Comparison of ENCODE assay signal across 8 cellular contexts in the genomic region with DNA sequence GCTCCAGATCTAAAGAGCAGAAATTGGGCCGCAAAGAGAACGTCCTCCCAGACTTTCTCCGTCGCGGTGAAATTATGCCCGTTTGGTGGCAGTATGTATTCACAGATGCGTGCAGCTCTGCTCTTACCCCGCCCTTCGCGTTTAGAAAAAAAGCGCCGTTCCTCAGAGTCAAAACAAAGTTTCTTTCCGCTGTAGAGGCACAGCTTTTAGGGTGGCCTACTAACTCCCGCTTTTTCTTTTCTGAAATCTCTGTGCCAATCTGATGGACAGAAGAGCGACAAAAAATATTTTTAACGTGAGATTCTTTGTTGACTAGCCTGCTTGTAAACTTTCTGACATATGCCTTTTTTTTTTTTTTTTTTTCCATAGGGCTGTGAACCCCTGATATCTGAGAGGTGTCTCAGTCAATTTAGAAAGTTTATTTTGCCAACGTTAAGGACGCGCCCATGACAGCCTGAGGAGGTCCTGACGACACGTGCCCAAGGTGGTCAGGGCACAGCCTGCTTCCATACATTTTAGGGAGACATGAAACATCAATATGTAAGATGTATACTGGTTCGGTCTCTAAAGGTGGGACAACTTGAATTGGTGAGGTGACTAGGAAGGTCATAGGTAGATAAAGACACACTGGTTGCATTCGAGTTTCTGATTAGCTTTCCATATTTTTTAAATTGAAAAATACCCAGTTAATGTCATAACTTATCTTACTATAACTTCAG. TPM values are rescaled to one million over a fixed set of nuclear protein-coding genes. Genes with fewer than 3 reads are reported as not detected.
DNase-seq lines count a peak whose midpoint lies in the region; ATAC-seq and TF ChIP-seq lines count a peak whose summit lies in the region.
"Not testable (repeated sequence)": the region's sequence is repeated elsewhere in the genome, so short reads cannot be mapped to it uniquely, and the experiment has no call there.

No MANE protein-coding gene starts in this region.

- CTCF ChIA-PET in A673 (lab: Charles Lee): not testable (repeated sequence)

- H3K36me3 ChIP-seq in A673 (ENCODE audit: insufficient read depth, low read length, poor library complexity, severe bottlenecking); left ventricle myocardium inferior; rectal smooth muscle tissue (ENCODE audit: control insufficient read depth, insufficient read depth, low read length): not testable (repeated sequence)

- not testable (repeated sequence) for H3K36me3 Mint-ChIP-seq in T-helper 2 cell treated with Interferon-gamma antibody and Interleukin-4, amounts not matched to agents 5 μg/mL and 100 μg/mL, for 36 hours (ENCODE audit: low read depth)

- H3K4me3 ChIP-seq in A673 (ENCODE audit: low read depth, low read length, poor library complexity, severe bottlenecking): peak overlapping the region; percentile 35
- H3K4me3 ChIP-seq in astrocyte of the spinal cord (ENCODE audit: low read depth, low read length): not testable (repeated sequence)
- H3K4me3 ChIP-seq in left ventricle myocardium inferior: peak overlapping the region; percentile 49
- peak overlapping the region; percentile 60 for H3K4me3 ChIP-seq in rectal smooth muscle tissue (ENCODE audit: low read length)

- not testable (repeated sequence) for H3K27me3 Mint-ChIP-seq in T-helper 2 cell treated with Interferon-gamma antibody and Interleukin-4, amounts not matched to agents 5 μg/mL and 100 μg/mL, for 36 hours (ENCODE audit: low read depth)

- not testable (repeated sequence) for TF ChIP-seq CTCF in A673 (conservative IDR thresholded peaks at IDR 0.05; ENCODE audit: low read depth, low read length); astrocyte of the spinal cord (IDR thresholded peaks at IDR 0.05; ENCODE audit: low read depth, low read length); left ventricle myocardium inferior (IDR thresholded peaks at IDR 0.05; ENCODE audit: borderline replicate concordance)

- BruUV-seq in A673 (replicated peaks; lab: Mats Ljungman, UMichigan): TSS peak; percentile 58

- H3K4me1 Mint-ChIP-seq in T-helper 2 cell treated with Interferon-gamma antibody and Interleukin-4, amounts not matched to agents 5 μg/mL and 100 μg/mL, for 36 hours (ENCODE audit: low read depth): peaks cover 12% of the 10 kb centered on the region

- H3K9ac ChIP-seq in rectal smooth muscle tissue (ENCODE audit: low read length): peak overlapping the region; percentile 86

- not testable (repeated sequence) for H3K27me3 ChIP-seq in A673 (replicated peaks; ENCODE audit: insufficient read depth, low read depth, low read length, poor library complexity); left ventricle myocardium inferior (ENCODE audit: low read depth); rectal smooth muscle tissue (ENCODE audit: control insufficient read depth, insufficient read depth, low read length)

- H3K27ac Mint-ChIP-seq in T-helper 2 cell treated with Interferon-gamma antibody and Interleukin-4, amounts not matched to agents 5 μg/mL and 100 μg/mL, for 36 hours: peak overlapping the region; percentile 94

- in situ Hi-C loops in astrocyte of the spinal cord (cut with HindIII; ENCODE audit: low sequenced_read_pairs): not testable (repeated sequence)

- not testable (repeated sequence) for H3K9me3 ChIP-seq in A673 (ENCODE audit: low read depth, low read length, poor library complexity, severe bottlenecking); left ventricle myocardium inferior (replicated peaks)

- intact Hi-C loops in A673 (cut with micrococcal nuclease; ENCODE audit: unreplicated experiment); left ventricle myocardium inferior (cut with micrococcal nuclease): not testable (repeated sequence)

- H3K27ac ChIP-seq in A673 (ENCODE audit: low read depth, low read length, poor library complexity, severe bottlenecking) (peak overlapping the region; percentile 46), left ventricle myocardium inferior (replicated peaks) (peak overlapping the region; percentile 76), rectal smooth muscle tissue (ENCODE audit: low read depth, low read length) (peak overlapping the region; percentile 51)

- H3K4me1 ChIP-seq in A673 (ENCODE audit: insufficient read depth, low read length, poor library complexity, severe bottlenecking): peaks cover 18% of the 10 kb centered on the region
- peaks cover 13% of the 10 kb centered on the region for H3K4me1 ChIP-seq in left ventricle myocardium inferior
- not testable (repeated sequence) for H3K4me1 ChIP-seq in rectal smooth muscle tissue (ENCODE audit: control insufficient read depth, insufficient read depth, low read length)

- peak overlapping the region; percentile 87 for H3K4me3 Mint-ChIP-seq in T-helper 2 cell treated with Interferon-gamma antibody and Interleukin-4, amounts not matched to agents 5 μg/mL and 100 μg/mL, for 36 hours

- peak; percentile 49 for ATAC-seq in GM18873 (IDR thresholded peaks at IDR 0.05; ENCODE audit: low FRiP score, unreplicated experiment)
- peak; percentile 56 for ATAC-seq in HG02943 (IDR thresholded peaks at IDR 0.05; ENCODE audit: low read depth, unreplicated experiment)

- peak; percentile 59 for DNase-seq in A673 (ENCODE audit: low spot score)
- DNase-seq in NAMALWA (ENCODE audit: low spot score): peak; percentile 37
- DNase-seq in T-helper 2 cell treated with Interferon-gamma antibody and Interleukin-4, amounts not matched to agents 5 μg/mL and 100 μg/mL, for 36 hours (ENCODE audit: low spot score): peak; percentile 17
- peak; percentile 29 for DNase-seq in astrocyte of the spinal cord (ENCODE audit: low read depth, low spot score)
- DNase-seq in left ventricle myocardium inferior: not testable (repeated sequence)

- POLR2A ChIA-PET in A673 (lab: Charles Lee; ENCODE audit: low non-redundant PET): not testable (repeated sequence)

- H3K9me3 Mint-ChIP-seq in T-helper 2 cell treated with Interferon-gamma antibody and Interleukin-4, amounts not matched to agents 5 μg/mL and 100 μg/mL, for 36 hours: not testable (repeated sequence)

RNA-seq across cellular contexts. Expression of gene PBDC1, which starts 27.1 kb away (rescaled TPM):
- total RNA-seq in A673 (2021) (29.3 and 37.0 TPM in 2 replicates), left ventricle myocardium inferior (11.6 TPM)
